ENCODE assay signal across 3 cellular contexts in genomic region chr12:125074294-125074693, GRCh38.
TF ChIP-seq lines count a peak whose summit lies in the region.

No MANE protein-coding gene starts in this region.

TF ChIP-seq in HEK293, 187 proteins besides CTCF, POLR2A, EP300 and RAD21:
- peak; percentile 61; the same call in 1 of the 2 replicates for TF ChIP-seq ZNF121 (tag by site-specific recombination; IDR thresholded peaks at IDR 0.05)

TF ChIP-seq in K562, 482 proteins besides CTCF, POLR2A, EP300 and RAD21:
- peak; percentile 62 for TF ChIP-seq ZNF121 (CRISPR knock-in tag; conservative IDR thresholded peaks at IDR 0.05)

TF ChIP-seq in HepG2, 621 proteins besides CTCF, POLR2A, EP300 and RAD21:
- 0 out of 2 replicates have a peak, but pooled peaks have one; percentile 15 for TF ChIP-seq ZNF121 (CRISPR knock-in tag; IDR thresholded peaks at IDR 0.05)
